In the genomic region with DNA sequence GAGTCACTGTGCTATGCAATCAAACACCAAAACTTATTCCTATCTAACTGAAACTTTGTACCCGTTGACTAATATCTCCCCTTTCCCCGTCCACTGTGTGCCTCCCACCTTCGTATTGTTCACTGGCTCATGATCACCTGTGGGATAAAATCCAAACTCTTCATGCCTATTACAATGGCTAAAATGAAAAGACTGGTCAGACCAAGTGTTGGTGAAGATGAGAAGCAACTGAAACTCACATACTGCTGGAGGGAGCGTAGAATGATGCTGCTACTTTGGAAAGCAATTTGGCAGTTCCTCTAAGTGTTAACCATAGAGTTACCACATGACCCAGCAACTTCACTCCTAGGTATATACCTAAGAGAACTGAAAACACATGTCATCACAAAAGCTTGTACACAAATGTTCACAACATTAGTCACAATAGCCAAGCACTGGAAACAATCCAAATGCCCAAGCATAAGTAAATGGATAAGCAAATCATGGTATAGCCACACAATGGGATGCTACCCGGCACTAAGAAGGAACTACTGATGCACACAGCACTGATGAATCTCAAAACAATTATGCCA, we compare ENCODE assay signal across 25 cellular contexts. TPM values are rescaled to one million over a fixed set of nuclear protein-coding genes. Genes with fewer than 3 reads are reported as not detected.
DNase-seq lines count a peak whose midpoint lies in the region; ATAC-seq and TF ChIP-seq lines count a peak whose summit lies in the region.
"Had no signal": no experiment of that assay in that cellular context is flagged by ENCODE, and none has a peak within 500 bp of the region (broad histone marks: within the 10 kb centered on the region; RNA-seq: fewer than 3 reads in every experiment).

No MANE protein-coding gene starts in this region.

- ATAC-seq in left cardiac atrium (no peak), psoas muscle (no peak)
- ATAC-seq: heart right ventricle had no signal

- no peaks in the 10 kb centered on the region for H3K4me1 Mint-ChIP-seq in mesothelial cell of epicardium

- H3K4me1 ChIP-seq in GM23248 (ENCODE audit: insufficient read depth): no peaks in the 10 kb centered on the region
- H3K4me1 ChIP-seq in psoas muscle: peaks cover 7% of the 10 kb centered on the region
- H3K4me1 ChIP-seq: parathyroid adenoma, SJCRH30 had no signal

- no peak overlapping the region for H3K27ac ChIP-seq in GM23248
- no peak overlapping the region for H3K27ac ChIP-seq in psoas muscle
- H3K27ac ChIP-seq: ascending aorta, heart right ventricle, parathyroid adenoma, SJCRH30, suprapubic skin had no signal

- DNase-seq in GM23248 (peak; percentile 48), M059J (ENCODE audit: low read depth) (peak; percentile 61), cardiac fibroblast (ENCODE audit: low read depth in 2 of 2) (peak; percentile 11 to 64), iris pigment epithelial cell (ENCODE audit: low read depth) (peak; percentile 58), mesothelial cell of epicardium (ENCODE audit: low spot score in 2 of 2, unreplicated experiment in 2 of 2) (no peak), left cardiac atrium (no peak), psoas muscle (no peak)
- DNase-seq: activated effector memory CD4-positive, alpha-beta T cell treated with Interleukin-2 at 50 U/mL for 16 hours; Caco-2; heart right ventricle; immature natural killer cell; NCI-H1436; NCI-H774; OCI-M1; SJCRH30; stimulated activated CD4-positive, alpha-beta T cell treated with anti-CD3 and anti-CD28 coated beads, Interleukin-4, amount 100 ng/mL, for 24 hours; T-helper 2 cell had no signal

- 82 to 89% methylated on average over 5 of the region's 5 CpGs for WGBS in GM23248 (ENCODE audit: low coverage in 1 of 2, low lambda C conversion rate in 2 of 2, missing lambda C conversion rate in 2 of 2), 2 experiments
- WGBS in psoas muscle, 3 donors: 91 to 97% (median 94%) methylated on average over 5 of the region's 5 CpGs

- intact Hi-C loops in left cardiac atrium (cut with DNase I): no loop called here
- intact Hi-C loops in psoas muscle (cut with DNase I): no loop called here

- H3K79me2 ChIP-seq in GM23248 (ENCODE audit: insufficient read depth): no peaks in the 10 kb centered on the region
- H3K79me2 ChIP-seq: parathyroid adenoma had no signal

- H3K27me3 ChIP-seq in GM23248 (replicated peaks; ENCODE audit: insufficient read depth): no peaks in the 10 kb centered on the region
- H3K27me3 ChIP-seq in psoas muscle (ENCODE audit: insufficient read depth in 3 of 3, low read length in 2 of 3): no peaks in the 10 kb centered on the region
- H3K27me3 ChIP-seq: ascending aorta, esophagus muscularis mucosa, heart right ventricle, SJCRH30, suprapubic skin had no signal

- no peak overlapping the region for H3K4me2 ChIP-seq in GM23248 (ENCODE audit: unreplicated experiment)

- H3K9me3 ChIP-seq in GM23248 (ENCODE audit: low read depth): no peaks in the 10 kb centered on the region
- no peaks in the 10 kb centered on the region for H3K9me3 ChIP-seq in psoas muscle
- H3K9me3 ChIP-seq: ascending aorta, Caco-2, esophagus muscularis mucosa, heart right ventricle, SJCRH30, suprapubic skin had no signal

- H3K36me3 ChIP-seq in GM23248 (ENCODE audit: low read depth) (peaks cover 18% of the 10 kb centered on the region; the same call in 1 of the 2 replicates), psoas muscle (ENCODE audit: insufficient read depth in 1 of 2, low read depth in 1 of 2) (peaks cover 4 to 19% of the 10 kb centered on the region in 2 donors)

- in situ Hi-C loops in GM23248 (cut with MboI): loop anchor here (10.0 kb wide), 2 partner anchors 158 to 228 kb away; no protein-coding TSS in a partner anchor

- TF ChIP-seq CTCF in cardiac fibroblast (IDR thresholded peaks at IDR 0.05; ENCODE audit: low read depth, low read length): no peak
- no peak for TF ChIP-seq CTCF in mesothelial cell of epicardium (IDR thresholded peaks at IDR 0.05; ENCODE audit: unreplicated experiment)
- no peak for TF ChIP-seq CTCF in psoas muscle (IDR thresholded peaks at IDR 0.05)

- H3K27me3 Mint-ChIP-seq in mesothelial cell of epicardium (ENCODE audit: low read depth): no peaks in the 10 kb centered on the region
- H3K27me3 Mint-ChIP-seq: B cell had no signal

- no peak overlapping the region for H3K9ac ChIP-seq in GM23248
- H3K9ac ChIP-seq: parathyroid adenoma had no signal

- no peaks in the 10 kb centered on the region for H4K20me1 ChIP-seq in GM23248 (ENCODE audit: insufficient read depth)

- no peak overlapping the region for H3K4me3 Mint-ChIP-seq in mesothelial cell of epicardium
- H3K4me3 Mint-ChIP-seq: B cell, immature natural killer cell had no signal

- H3K4me3 ChIP-seq in GM23248: no peak overlapping the region
- no peak overlapping the region for H3K4me3 ChIP-seq in cardiac fibroblast (replicated peaks in 1 of 2; ENCODE audit: low read depth in 2 of 2, low read length in 2 of 2)
- no peak overlapping the region for H3K4me3 ChIP-seq in psoas muscle
- H3K4me3 ChIP-seq: ascending aorta, esophagus muscularis mucosa, heart right ventricle, SJCRH30, suprapubic skin had no signal

- no peak overlapping the region for H2AFZ ChIP-seq in GM23248
- H2AFZ ChIP-seq: parathyroid adenoma had no signal

- H3K27ac Mint-ChIP-seq in mesothelial cell of epicardium: no peak overlapping the region
- H3K27ac Mint-ChIP-seq: B cell had no signal

- peaks cover 4% of the 10 kb centered on the region for H3K9me3 Mint-ChIP-seq in mesothelial cell of epicardium
- H3K9me3 Mint-ChIP-seq: immature natural killer cell had no signal

- H3K9me2 ChIP-seq in GM23248 (ENCODE audit: insufficient read depth): no peaks in the 10 kb centered on the region

- peaks cover 44% of the 10 kb centered on the region for H3F3A ChIP-seq in GM23248 (ENCODE audit: insufficient read depth)

- H3K36me3 Mint-ChIP-seq in mesothelial cell of epicardium: peaks cover 37% of the 10 kb centered on the region

RNA-seq across cellular contexts. Expression of gene RPS10, which starts 13.1 kb away (rescaled TPM):
- total RNA-seq in GM23248 (2014; rRNA removed; shearing (Covaris generic)): 1,857 and 2,539 TPM in 2 replicates
- polyA plus RNA-seq in GM23248 (2016; fragmentation: Nextera tagmentation; extraction: Ambion mirVana) (573 and 596 TPM in 2 replicates), psoas muscle (1,000 to 10,000 TPM; 1,402 to 2,522 (median 1,825) TPM)
- 3,564 and 4,124 TPM in 2 replicates for total RNA-seq in M059J (2014; rRNA removed; shearing (Covaris generic))
- total RNA-seq in mesothelial cell of epicardium (1,317 to 1,425 TPM (median 1,369 TPM) in 3 replicates), left cardiac atrium (100 to 1,000 TPM; 746 to 770 TPM), psoas muscle (100 to 1,000 TPM; 601 to 836 (median 791) TPM)

RNA-seq across cellular contexts. Expression of gene NUDT3, which starts 20.3 kb away (rescaled TPM):
- total RNA-seq in GM23248 (2014; rRNA removed; shearing (Covaris generic)): 11.5 and 13.8 TPM in 2 replicates
- 8.1 and 8.9 TPM in 2 replicates for polyA plus RNA-seq in GM23248 (2016; fragmentation: Nextera tagmentation; extraction: Ambion mirVana)
- total RNA-seq in M059J (2014; rRNA removed; shearing (Covaris generic)): 11.8 and 18.3 TPM in 2 replicates
- 32.7 to 33.3 TPM (median 33.2 TPM) in 3 replicates for total RNA-seq in mesothelial cell of epicardium
- 10 to 100 TPM; 36.6 to 53.6 TPM for total RNA-seq in left cardiac atrium
- 10 to 100 TPM; 33.3 to 70.5 (median 50.6) TPM for total RNA-seq in psoas muscle
- 10 to 100 TPM; 10.6 to 19.9 (median 17.9) TPM for polyA plus RNA-seq in psoas muscle

RNA-seq across cellular contexts. Expression of gene PACSIN1, which starts 53.1 kb away (rescaled TPM):
- not detected in 2 replicates for total RNA-seq in GM23248 (2014; rRNA removed; shearing (Covaris generic))
- polyA plus RNA-seq in GM23248 (2016; fragmentation: Nextera tagmentation; extraction: Ambion mirVana) (not detected in 2 replicates), psoas muscle (under 1 TPM in 1 of 3 donors, not detected in 2; 0.17 TPM)
- 0.20 TPM in 1 of 2 replicates, not detected in the other for total RNA-seq in M059J (2014; rRNA removed; shearing (Covaris generic))
- total RNA-seq in mesothelial cell of epicardium (3.3 to 4.5 TPM (median 3.6 TPM) in 3 replicates), left cardiac atrium (1 to 10 TPM; 3.4 to 8.4 TPM), psoas muscle (under 1 TPM in 2 of 4 donors, not detected in 2; 0.11 TPM)
- total RNA-seq: ascending aorta, dermis microvascular lymphatic vessel endothelial cell, G401, lung microvascular endothelial cell, SJCRH30 had no signal

Comparison
In these comparisons a context has a peak if more than half of its experiments do, and no peak if none do; other contexts are left out.
1. DNase-seq: peak in GM23248 (single experiment), M059J (single experiment), cardiac fibroblast (2 of 2) and iris pigment epithelial cell (single experiment); none in mesothelial cell of epicardium (0 of 2), left cardiac atrium (single experiment) and psoas muscle (0 of 2).